9 cellular contexts compared by ENCODE assay signal in genomic region chr7:143284591-143285453, GRCh38. TPM values are rescaled to one million over a fixed set of nuclear protein-coding genes. Genes with fewer than 3 reads are reported as not detected.
DNase-seq lines count a peak whose midpoint lies in the region; ATAC-seq and FAIRE-seq lines count a peak whose summit lies in the region.
"Had no signal": no experiment of that assay in that cellular context is flagged by ENCODE, and none has a peak within 500 bp of the region (broad histone marks: within the 10 kb centered on the region; RNA-seq: fewer than 3 reads in every experiment).

TSS of gene TMEM139 (plus strand) at chr7:143284958. CDS start at chr7:143285958, 1,000 bp downstream.

- peak within 1 kb of the TSS; percentile 58; the same call in 1 of the 2 replicates for H3K4me3 ChIP-seq in iPS-20b (ENCODE audit: low read length)
- H3K4me3 ChIP-seq in small intestine (ENCODE audit: low read depth in 1 of 2, low read length in 2 of 2) = peak within 1 kb of the TSS in 1 of 2 donors; percentile 66

- no peaks in the 10 kb centered on the region for H3K9me3 ChIP-seq in T-helper 17 cell (ENCODE audit: control insufficient read depth, low read length, poor library complexity, severe bottlenecking)
- H3K9me3 ChIP-seq in iPS-20b (ENCODE audit: insufficient read depth, low read depth, low read length) = peaks cover 7% of the 10 kb centered on the region; the same call in 1 of the 2 replicates
- no peaks in the 10 kb centered on the region for H3K9me3 ChIP-seq in small intestine (ENCODE audit: control insufficient read depth, low read depth)

- no peak for FAIRE-seq in small intestine (lab: Jason Lieb, UNC)

- H3K27me3 Mint-ChIP-seq in T-helper 17 cell = no peaks in the 10 kb centered on the region

- H3K4me1 ChIP-seq in iPS-20b (ENCODE audit: insufficient read depth, low read length) = peaks cover 12% of the 10 kb centered on the region
- peaks cover 9 to 10% of the 10 kb centered on the region in 2 donors for H3K4me1 ChIP-seq in small intestine (ENCODE audit: control insufficient read depth in 2 of 2, insufficient read depth in 1 of 2, low read depth in 1 of 2, low read length in 1 of 2)

- ATAC-seq in T-helper 17 cell (no peak), HG02970 (IDR thresholded peaks at IDR 0.05; ENCODE audit: low FRiP score, unreplicated experiment) (no peak), HG03025 (IDR thresholded peaks at IDR 0.05; ENCODE audit: low FRiP score, unreplicated experiment) (no peak)

- H3K4me3 Mint-ChIP-seq in T-helper 17 cell = peak within 1 kb of the TSS; percentile 65

- peak; percentile 15 for DNase-seq in DMS 273 (lab: John Stamatoyannopoulos, UW; ENCODE audit: unreplicated experiment)
- no peak for DNase-seq in DMS 273 treated with DMSO at 0.1 percent for 48 hours (lab: John Stamatoyannopoulos, UW)
- no peak for DNase-seq in T-helper 17 cell
- peak; percentile 99 for DNase-seq in small intestine
- DNase-seq in NCI-H226 = no peak

- peaks cover 3% of the 10 kb centered on the region for H3K36me3 Mint-ChIP-seq in T-helper 17 cell (ENCODE audit: low read depth)

- no peak within 1 kb of the TSS for H3K27ac ChIP-seq in iPS-20b (ENCODE audit: low read length)
- peak within 1 kb of the TSS; percentile 91 for H3K27ac ChIP-seq in small intestine (ENCODE audit: low read depth in 1 of 2, low read length in 1 of 2)
- H3K27ac ChIP-seq: 22Rv1 had no signal

- peak within 1 kb of the TSS; percentile 66 for H3K27ac Mint-ChIP-seq in T-helper 17 cell

- no peaks in the 10 kb centered on the region for H3K36me3 ChIP-seq in iPS-20b (ENCODE audit: insufficient read depth, low read depth, low read length)
- H3K36me3 ChIP-seq in small intestine (ENCODE audit: control insufficient read depth in 2 of 2, insufficient read depth in 2 of 2, low read length in 2 of 2) = no peaks in the 10 kb centered on the region

- H3K27me3 ChIP-seq in iPS-20b (ENCODE audit: insufficient read depth, low read length) = peaks cover 35% of the 10 kb centered on the region
- no peaks in the 10 kb centered on the region for H3K27me3 ChIP-seq in small intestine (ENCODE audit: control insufficient read depth in 2 of 2, insufficient read depth in 2 of 2, low read length in 2 of 2)

- H3K9ac ChIP-seq in iPS-20b (ENCODE audit: low read depth, low read length) = peak within 1 kb of the TSS; percentile 8; the same call in 1 of the 2 replicates

- WGBS in small intestine, 3 donors = 16 to 62% (median 33%) methylated on average over 19 of the region's 19 CpGs

- H3K4me1 Mint-ChIP-seq in T-helper 17 cell = peaks cover 40% of the 10 kb centered on the region

RNA-seq across cellular contexts. Expression of gene TMEM139, which starts in this region (rescaled TPM):
- total RNA-seq in T-helper 17 cell = under 1 TPM; 0.77 to 0.86 TPM
- polyA plus RNA-seq in small intestine = 100 to 1,000 TPM in 1 of 3 donors, 10 to 100 TPM in 2; 35.4 to 127 (median 97.5) TPM

Comparison
In these comparisons a context has a peak if more than half of its experiments do, and no peak if none do; other contexts are left out.
1. DNase-seq: peak in DMS 273 (single experiment) and small intestine (single experiment); none in DMS 273 treated with DMSO at 0.1 percent for 48 hours (single experiment), T-helper 17 cell (0 of 3) and NCI-H226 (single experiment).